ENCODE assay signal across 8 cellular contexts in genomic region chr17:80219013-80219776, GRCh38. TPM values are rescaled to one million over a fixed set of nuclear protein-coding genes. Genes with fewer than 3 reads are reported as not detected.
A peak's percentile ranks its signal among the peaks of the same experiment; 100 is the strongest.
DNase-seq lines count a peak whose midpoint lies in the region; TF ChIP-seq lines count a peak whose summit lies in the region.

No MANE protein-coding gene starts in this region.

- peaks cover 22% of the 10 kb centered on the region for H3K79me2 ChIP-seq in GM23248 (ENCODE audit: insufficient read depth)

- no peaks in the 10 kb centered on the region for H3F3A ChIP-seq in GM23248 (ENCODE audit: insufficient read depth)

- peaks cover 4% of the 10 kb centered on the region; the same call in 1 of the 2 replicates for H3K4me1 ChIP-seq in GM23248 (ENCODE audit: insufficient read depth)

- peak overlapping the region; percentile 85 for H3K9ac ChIP-seq in GM23248

- H3K36me3 ChIP-seq in GM23248 (ENCODE audit: low read depth): no peaks in the 10 kb centered on the region; the same call in 1 of the 2 replicates

- H3K9me2 ChIP-seq in GM23248 (ENCODE audit: insufficient read depth): no peaks in the 10 kb centered on the region

- peak overlapping the region; percentile 85 for H3K4me3 ChIP-seq in GM23248
- H3K4me3 ChIP-seq in astrocyte of the cerebellum (ENCODE audit: low read depth, low read length): peak overlapping the region; percentile 59
- H3K4me3 ChIP-seq in iPS-11a (ENCODE audit: low read depth, low read length): peak overlapping the region; percentile 72
- H3K4me3 ChIP-seq in skin epidermis: peak overlapping the region; percentile 74 to 95 (median 86)

- H3K27ac ChIP-seq in GM23248 (peak overlapping the region; percentile 49), skin epidermis (peak overlapping the region; percentile 71 to 98 (median 90))

- H3K9me3 ChIP-seq in GM23248 (ENCODE audit: low read depth): no peaks in the 10 kb centered on the region

- in situ Hi-C loops in GM23248 (cut with MboI) (no loop called here), astrocyte of the cerebellum (cut with HindIII; ENCODE audit: low sequenced_read_pairs) (no loop called here)

- H4K20me1 ChIP-seq in GM23248 (ENCODE audit: insufficient read depth): no peaks in the 10 kb centered on the region

- WGBS in GM23248 (ENCODE audit: low coverage in 1 of 2, low lambda C conversion rate in 2 of 2, missing lambda C conversion rate in 2 of 2), 2 experiments: 30 to 33% methylated on average over 14 to 15 of the region's 15 CpGs

- no peak for TF ChIP-seq CTCF in astrocyte of the cerebellum (IDR thresholded peaks at IDR 0.05; ENCODE audit: low read depth, low read length, missing control alignments)

- peak overlapping the region; percentile 84 for H3K4me2 ChIP-seq in GM23248 (ENCODE audit: unreplicated experiment)

- DNase-seq in COLO829 (ENCODE audit: low spot score) (peak; percentile 23), GM23248 (peak; percentile 88), NAMALWA (ENCODE audit: low spot score) (peak; percentile 96), T-helper 9 cell (peak; percentile 92), astrocyte of the cerebellum (ENCODE audit: low read depth) (peak; percentile 80), D341Med (ENCODE audit: low spot score) (no peak)

- no peaks in the 10 kb centered on the region for H3K27me3 ChIP-seq in GM23248 (replicated peaks; ENCODE audit: insufficient read depth)

- H2AFZ ChIP-seq in GM23248: peak overlapping the region; percentile 83

RNA-seq across cellular contexts. Expression of gene SGSH, which starts 0.9 kb away (rescaled TPM):
- total RNA-seq in GM23248 (2014; rRNA removed; shearing (Covaris generic)): 21.2 and 35.2 TPM in 2 replicates
- 63.5 and 69.8 TPM in 2 replicates for polyA plus RNA-seq in GM23248 (2016; fragmentation: Nextera tagmentation; extraction: Ambion mirVana)

RNA-seq across cellular contexts. Expression of gene SLC26A11, which starts 1.0 kb away (rescaled TPM):
- 13.9 and 16.3 TPM in 2 replicates for total RNA-seq in GM23248 (2014; rRNA removed; shearing (Covaris generic))
- 11.4 and 11.9 TPM in 2 replicates for polyA plus RNA-seq in GM23248 (2016; fragmentation: Nextera tagmentation; extraction: Ambion mirVana)

RNA-seq across cellular contexts. Expression of gene RNF213, which starts 41.5 kb away (rescaled TPM):
- 45.0 and 62.3 TPM in 2 replicates for total RNA-seq in GM23248 (2014; rRNA removed; shearing (Covaris generic))
- 16.7 and 18.8 TPM in 2 replicates for polyA plus RNA-seq in GM23248 (2016; fragmentation: Nextera tagmentation; extraction: Ambion mirVana)

RNA-seq across cellular contexts. Expression of gene CARD14, which starts 49.4 kb away (rescaled TPM):
- total RNA-seq in GM23248 (2014; rRNA removed; shearing (Covaris generic)): not detected in 2 replicates
- polyA plus RNA-seq in GM23248 (2016; fragmentation: Nextera tagmentation; extraction: Ambion mirVana): 0.05 and 0.06 TPM in 2 replicates
